1 cellular context compared by ENCODE assay signal in the genomic region with DNA sequence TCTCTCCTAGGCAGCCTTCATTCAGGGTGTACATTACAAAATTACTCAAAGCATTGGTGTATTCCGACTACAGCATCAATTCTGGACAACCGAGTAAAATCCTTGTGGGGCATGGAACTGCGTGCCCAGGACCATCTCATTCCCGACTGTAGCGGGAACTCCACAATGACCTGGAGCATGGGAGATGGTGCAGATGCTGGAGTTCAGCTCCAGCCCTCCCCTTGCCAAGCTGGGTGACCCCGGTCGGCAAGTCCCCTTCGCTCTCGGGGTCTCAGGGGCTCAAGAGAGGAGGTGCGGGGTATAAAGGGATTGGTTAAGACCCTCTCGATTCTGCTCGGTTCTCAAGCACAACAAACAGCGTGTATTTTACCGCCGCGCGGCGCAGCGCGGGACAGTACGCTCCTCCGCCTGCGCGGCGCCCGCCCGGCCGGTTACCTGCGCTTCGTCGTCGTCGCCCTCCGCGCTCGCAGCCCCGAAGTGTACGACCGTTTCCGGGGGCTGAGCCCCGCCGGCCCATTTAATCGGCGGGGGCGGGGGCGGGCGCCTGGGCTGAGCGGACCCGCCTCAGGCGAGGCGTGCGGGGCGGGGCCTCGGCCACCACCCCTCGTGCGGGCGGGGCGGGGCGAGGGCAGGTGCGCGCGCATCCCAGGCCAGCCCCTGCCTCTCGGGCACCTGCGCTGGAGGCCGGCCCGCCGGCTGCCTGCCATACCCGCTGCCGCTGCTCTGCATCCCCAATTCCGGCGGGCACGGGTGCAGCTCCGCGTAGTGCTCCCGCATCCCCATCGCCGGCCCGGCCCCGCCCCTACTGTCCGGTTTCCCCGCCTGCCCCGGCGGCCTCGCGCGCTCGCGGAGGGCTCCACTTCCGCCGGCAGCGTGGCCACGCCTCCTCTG.
TF ChIP-seq lines count a peak whose summit lies in the region.

A gene (minus strand): TSS at position 493 of the 891 bp plus-strand sequence. CDS start 691 bp downstream, outside the sequence.

TF ChIP-seq in HepG2, 621 proteins besides CTCF, POLR2A, EP300 and RAD21 (continued from another document and continues in another):
- TF ChIP-seq, protein P1, sequence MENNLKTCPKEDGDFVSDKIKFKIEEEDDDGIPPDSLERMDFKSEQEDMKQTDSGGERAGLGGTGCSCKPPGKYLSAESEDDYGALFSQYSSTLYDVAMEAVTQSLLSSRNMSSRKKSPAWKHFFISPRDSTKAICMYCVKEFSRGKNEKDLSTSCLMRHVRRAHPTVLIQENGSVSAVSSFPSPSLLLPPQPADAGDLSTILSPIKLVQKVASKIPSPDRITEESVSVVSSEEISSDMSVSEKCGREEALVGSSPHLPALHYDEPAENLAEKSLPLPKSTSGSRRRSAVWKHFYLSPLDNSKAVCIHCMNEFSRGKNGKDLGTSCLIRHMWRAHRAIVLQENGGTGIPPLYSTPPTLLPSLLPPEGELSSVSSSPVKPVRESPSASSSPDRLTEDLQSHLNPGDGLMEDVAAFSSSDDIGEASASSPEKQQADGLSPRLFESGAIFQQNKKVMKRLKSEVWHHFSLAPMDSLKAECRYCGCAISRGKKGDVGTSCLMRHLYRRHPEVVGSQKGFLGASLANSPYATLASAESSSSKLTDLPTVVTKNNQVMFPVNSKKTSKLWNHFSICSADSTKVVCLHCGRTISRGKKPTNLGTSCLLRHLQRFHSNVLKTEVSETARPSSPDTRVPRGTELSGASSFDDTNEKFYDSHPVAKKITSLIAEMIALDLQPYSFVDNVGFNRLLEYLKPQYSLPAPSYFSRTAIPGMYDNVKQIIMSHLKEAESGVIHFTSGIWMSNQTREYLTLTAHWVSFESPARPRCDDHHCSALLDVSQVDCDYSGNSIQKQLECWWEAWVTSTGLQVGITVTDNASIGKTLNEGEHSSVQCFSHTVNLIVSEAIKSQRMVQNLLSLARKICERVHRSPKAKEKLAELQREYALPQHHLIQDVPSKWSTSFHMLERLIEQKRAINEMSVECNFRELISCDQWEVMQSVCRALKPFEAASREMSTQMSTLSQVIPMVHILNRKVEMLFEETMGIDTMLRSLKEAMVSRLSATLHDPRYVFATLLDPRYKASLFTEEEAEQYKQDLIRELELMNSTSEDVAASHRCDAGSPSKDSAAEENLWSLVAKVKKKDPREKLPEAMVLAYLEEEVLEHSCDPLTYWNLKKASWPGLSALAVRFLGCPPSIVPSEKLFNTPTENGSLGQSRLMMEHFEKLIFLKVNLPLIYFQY (CRISPR knock-in tag; IDR thresholded peaks at IDR 0.05; ENCODE audit: borderline replicate concordance): no peak
- TF ChIP-seq, protein P2, sequence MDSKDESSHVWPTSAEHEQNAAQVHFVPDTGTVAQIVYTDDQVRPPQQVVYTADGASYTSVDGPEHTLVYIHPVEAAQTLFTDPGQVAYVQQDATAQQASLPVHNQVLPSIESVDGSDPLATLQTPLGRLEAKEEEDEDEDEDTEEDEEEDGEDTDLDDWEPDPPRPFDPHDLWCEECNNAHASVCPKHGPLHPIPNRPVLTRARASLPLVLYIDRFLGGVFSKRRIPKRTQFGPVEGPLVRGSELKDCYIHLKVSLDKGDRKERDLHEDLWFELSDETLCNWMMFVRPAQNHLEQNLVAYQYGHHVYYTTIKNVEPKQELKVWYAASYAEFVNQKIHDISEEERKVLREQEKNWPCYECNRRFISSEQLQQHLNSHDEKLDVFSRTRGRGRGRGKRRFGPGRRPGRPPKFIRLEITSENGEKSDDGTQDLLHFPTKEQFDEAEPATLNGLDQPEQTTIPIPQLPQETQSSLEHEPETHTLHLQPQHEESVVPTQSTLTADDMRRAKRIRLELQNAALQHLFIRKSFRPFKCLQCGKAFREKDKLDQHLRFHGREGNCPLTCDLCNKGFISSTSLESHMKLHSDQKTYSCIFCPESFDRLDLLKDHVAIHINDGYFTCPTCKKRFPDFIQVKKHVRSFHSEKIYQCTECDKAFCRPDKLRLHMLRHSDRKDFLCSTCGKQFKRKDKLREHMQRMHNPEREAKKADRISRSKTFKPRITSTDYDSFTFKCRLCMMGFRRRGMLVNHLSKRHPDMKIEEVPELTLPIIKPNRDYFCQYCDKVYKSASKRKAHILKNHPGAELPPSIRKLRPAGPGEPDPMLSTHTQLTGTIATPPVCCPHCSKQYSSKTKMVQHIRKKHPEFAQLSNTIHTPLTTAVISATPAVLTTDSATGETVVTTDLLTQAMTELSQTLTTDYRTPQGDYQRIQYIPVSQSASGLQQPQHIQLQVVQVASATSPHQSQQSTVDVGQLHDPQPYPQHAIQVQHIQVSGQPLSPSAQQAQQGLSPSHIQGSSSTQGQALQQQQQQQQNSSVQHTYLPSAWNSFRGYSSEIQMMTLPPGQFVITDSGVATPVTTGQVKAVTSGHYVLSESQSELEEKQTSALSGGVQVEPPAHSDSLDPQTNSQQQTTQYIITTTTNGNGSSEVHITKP (CRISPR knock-in tag; IDR thresholded peaks at IDR 0.05; ENCODE audit: low read depth): no peak
- TF ChIP-seq, protein P3, sequence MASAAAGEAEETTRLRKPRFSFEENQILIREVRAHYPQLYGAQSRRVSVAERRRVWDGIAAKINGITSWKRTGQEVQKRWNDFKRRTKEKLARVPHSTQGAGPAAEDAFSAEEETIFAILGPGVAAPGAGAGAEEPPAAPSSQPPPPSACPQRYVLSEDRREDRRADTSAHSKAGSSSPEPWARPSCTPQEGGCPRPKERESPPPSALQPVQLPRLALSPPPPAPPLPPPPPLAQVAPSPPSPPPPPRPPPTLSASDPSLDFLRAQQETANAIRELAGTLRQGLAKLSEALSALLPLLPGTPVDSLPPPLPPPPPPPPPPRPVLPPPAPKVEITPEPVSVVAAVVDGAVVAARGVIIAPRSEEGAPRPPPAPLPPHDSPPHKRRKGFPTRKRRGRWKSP (CRISPR knock-in tag; IDR thresholded peaks at IDR 0.05): peak; percentile 47; the same call in 1 of the 2 replicates
- TF ChIP-seq, protein P4, sequence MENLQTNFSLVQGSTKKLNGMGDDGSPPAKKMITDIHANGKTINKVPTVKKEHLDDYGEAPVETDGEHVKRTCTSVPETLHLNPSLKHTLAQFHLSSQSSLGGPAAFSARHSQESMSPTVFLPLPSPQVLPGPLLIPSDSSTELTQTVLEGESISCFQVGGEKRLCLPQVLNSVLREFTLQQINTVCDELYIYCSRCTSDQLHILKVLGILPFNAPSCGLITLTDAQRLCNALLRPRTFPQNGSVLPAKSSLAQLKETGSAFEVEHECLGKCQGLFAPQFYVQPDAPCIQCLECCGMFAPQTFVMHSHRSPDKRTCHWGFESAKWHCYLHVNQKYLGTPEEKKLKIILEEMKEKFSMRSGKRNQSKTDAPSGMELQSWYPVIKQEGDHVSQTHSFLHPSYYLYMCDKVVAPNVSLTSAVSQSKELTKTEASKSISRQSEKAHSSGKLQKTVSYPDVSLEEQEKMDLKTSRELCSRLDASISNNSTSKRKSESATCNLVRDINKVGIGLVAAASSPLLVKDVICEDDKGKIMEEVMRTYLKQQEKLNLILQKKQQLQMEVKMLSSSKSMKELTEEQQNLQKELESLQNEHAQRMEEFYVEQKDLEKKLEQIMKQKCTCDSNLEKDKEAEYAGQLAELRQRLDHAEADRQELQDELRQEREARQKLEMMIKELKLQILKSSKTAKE (CRISPR knock-in tag; IDR thresholded peaks at IDR 0.05; ENCODE audit: borderline replicate concordance): no peak
- TF ChIP-seq, protein P5, sequence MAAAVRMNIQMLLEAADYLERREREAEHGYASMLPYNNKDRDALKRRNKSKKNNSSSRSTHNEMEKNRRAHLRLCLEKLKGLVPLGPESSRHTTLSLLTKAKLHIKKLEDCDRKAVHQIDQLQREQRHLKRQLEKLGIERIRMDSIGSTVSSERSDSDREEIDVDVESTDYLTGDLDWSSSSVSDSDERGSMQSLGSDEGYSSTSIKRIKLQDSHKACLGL (CRISPR knock-in tag; IDR thresholded peaks at IDR 0.05): no peak
- no peak for TF ChIP-seq NCOA2 (CRISPR knock-in tag; IDR thresholded peaks at IDR 0.05)
- no peak for TF ChIP-seq ZNF225 (CRISPR knock-in tag; IDR thresholded peaks at IDR 0.05)
- TF ChIP-seq SMARCC2 (IDR thresholded peaks at IDR 0.05): no peak
- no peak for TF ChIP-seq MEIS2 (CRISPR knock-in tag; IDR thresholded peaks at IDR 0.05)
- TF ChIP-seq DR1 (CRISPR knock-in tag; IDR thresholded peaks at IDR 0.05): no peak
- TF ChIP-seq, protein P6, sequence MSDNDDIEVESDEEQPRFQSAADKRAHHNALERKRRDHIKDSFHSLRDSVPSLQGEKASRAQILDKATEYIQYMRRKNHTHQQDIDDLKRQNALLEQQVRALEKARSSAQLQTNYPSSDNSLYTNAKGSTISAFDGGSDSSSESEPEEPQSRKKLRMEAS (IDR thresholded peaks at IDR 0.05): no peak
- TF ChIP-seq, protein P7, sequence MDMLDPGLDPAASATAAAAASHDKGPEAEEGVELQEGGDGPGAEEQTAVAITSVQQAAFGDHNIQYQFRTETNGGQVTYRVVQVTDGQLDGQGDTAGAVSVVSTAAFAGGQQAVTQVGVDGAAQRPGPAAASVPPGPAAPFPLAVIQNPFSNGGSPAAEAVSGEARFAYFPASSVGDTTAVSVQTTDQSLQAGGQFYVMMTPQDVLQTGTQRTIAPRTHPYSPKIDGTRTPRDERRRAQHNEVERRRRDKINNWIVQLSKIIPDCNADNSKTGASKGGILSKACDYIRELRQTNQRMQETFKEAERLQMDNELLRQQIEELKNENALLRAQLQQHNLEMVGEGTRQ (IDR thresholded peaks at IDR 0.05; ENCODE audit: low read depth, low read length): no peak
- TF ChIP-seq, protein P7 (CRISPR knock-in tag; IDR thresholded peaks at IDR 0.05; ENCODE audit: borderline replicate concordance): no peak
- TF ChIP-seq SOX5 (CRISPR knock-in tag; IDR thresholded peaks at IDR 0.05; ENCODE audit: borderline replicate concordance): no peak
- TF ChIP-seq ZNF780A (CRISPR knock-in tag; IDR thresholded peaks at IDR 0.05): peak; percentile 74; the same call in 1 of the 2 replicates
- TF ChIP-seq, protein P8, sequence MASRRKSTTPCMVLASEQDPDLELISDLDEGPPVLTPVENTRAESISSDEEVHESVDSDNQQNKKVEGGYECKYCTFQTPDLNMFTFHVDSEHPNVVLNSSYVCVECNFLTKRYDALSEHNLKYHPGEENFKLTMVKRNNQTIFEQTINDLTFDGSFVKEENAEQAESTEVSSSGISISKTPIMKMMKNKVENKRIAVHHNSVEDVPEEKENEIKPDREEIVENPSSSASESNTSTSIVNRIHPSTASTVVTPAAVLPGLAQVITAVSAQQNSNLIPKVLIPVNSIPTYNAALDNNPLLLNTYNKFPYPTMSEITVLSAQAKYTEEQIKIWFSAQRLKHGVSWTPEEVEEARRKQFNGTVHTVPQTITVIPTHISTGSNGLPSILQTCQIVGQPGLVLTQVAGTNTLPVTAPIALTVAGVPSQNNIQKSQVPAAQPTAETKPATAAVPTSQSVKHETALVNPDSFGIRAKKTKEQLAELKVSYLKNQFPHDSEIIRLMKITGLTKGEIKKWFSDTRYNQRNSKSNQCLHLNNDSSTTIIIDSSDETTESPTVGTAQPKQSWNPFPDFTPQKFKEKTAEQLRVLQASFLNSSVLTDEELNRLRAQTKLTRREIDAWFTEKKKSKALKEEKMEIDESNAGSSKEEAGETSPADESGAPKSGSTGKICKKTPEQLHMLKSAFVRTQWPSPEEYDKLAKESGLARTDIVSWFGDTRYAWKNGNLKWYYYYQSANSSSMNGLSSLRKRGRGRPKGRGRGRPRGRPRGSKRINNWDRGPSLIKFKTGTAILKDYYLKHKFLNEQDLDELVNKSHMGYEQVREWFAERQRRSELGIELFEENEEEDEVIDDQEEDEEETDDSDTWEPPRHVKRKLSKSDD (CRISPR knock-in tag; IDR thresholded peaks at IDR 0.05; ENCODE audit: low read depth): no peak
- TF ChIP-seq, protein P9, sequence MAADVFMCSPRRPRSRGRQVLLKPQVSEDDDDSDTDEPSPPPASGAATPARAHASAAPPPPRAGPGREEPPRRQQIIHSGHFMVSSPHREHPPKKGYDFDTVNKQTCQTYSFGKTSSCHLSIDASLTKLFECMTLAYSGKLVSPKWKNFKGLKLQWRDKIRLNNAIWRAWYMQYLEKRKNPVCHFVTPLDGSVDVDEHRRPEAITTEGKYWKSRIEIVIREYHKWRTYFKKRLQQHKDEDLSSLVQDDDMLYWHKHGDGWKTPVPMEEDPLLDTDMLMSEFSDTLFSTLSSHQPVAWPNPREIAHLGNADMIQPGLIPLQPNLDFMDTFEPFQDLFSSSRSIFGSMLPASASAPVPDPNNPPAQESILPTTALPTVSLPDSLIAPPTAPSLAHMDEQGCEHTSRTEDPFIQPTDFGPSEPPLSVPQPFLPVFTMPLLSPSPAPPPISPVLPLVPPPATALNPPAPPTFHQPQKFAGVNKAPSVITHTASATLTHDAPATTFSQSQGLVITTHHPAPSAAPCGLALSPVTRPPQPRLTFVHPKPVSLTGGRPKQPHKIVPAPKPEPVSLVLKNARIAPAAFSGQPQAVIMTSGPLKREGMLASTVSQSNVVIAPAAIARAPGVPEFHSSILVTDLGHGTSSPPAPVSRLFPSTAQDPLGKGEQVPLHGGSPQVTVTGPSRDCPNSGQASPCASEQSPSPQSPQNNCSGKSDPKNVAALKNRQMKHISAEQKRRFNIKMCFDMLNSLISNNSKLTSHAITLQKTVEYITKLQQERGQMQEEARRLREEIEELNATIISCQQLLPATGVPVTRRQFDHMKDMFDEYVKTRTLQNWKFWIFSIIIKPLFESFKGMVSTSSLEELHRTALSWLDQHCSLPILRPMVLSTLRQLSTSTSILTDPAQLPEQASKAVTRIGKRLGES (CRISPR knock-in tag; IDR thresholded peaks at IDR 0.05; ENCODE audit: borderline replicate concordance): no peak
- TF ChIP-seq ZNF792 (CRISPR knock-in tag; IDR thresholded peaks at IDR 0.05): no peak
- no peak for TF ChIP-seq CEBPG (CRISPR knock-in tag; IDR thresholded peaks at IDR 0.05)
- TF ChIP-seq TOE1 (CRISPR knock-in tag; IDR thresholded peaks at IDR 0.05): no peak
- no peak for TF ChIP-seq NBN (conservative IDR thresholded peaks at IDR 0.05)
- no peak; the same call in 1 of the 2 replicates for TF ChIP-seq KDM2A (CRISPR knock-in tag; IDR thresholded peaks at IDR 0.05; ENCODE audit: borderline replicate concordance, low read depth)
- no peak for TF ChIP-seq STAT5B (CRISPR knock-in tag; IDR thresholded peaks at IDR 0.05)
- TF ChIP-seq ZNF510 (CRISPR knock-in tag; IDR thresholded peaks at IDR 0.05; ENCODE audit: low read depth): no peak
